In the genomic region with DNA sequence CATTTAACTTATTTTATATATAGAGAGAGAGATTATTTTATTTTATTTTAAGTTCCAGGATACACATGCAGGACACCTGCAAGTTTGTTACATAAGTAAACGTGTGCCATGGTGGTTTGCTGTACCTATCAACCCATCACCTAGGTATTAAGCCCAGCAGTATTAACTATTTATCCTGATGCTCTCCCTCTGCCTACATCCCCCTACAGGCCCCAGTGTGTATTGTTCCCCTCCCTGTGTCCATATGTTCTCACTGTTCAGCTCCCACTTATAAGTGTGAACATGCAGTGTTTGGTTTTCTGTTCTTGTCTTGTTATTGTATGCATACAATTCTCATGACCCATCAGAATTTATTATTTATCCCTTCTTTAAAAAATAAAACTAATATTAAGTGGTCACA, we compare ENCODE assay signal across 16 cellular contexts. TPM values are rescaled to one million over a fixed set of nuclear protein-coding genes. Genes with fewer than 3 reads are reported as not detected.
DNase-seq lines count a peak whose midpoint lies in the region; ATAC-seq and TF ChIP-seq lines count a peak whose summit lies in the region.
"Had no signal": no experiment of that assay in that cellular context is flagged by ENCODE, and none has a peak within 500 bp of the region (broad histone marks: within the 10 kb centered on the region; RNA-seq: fewer than 3 reads in every experiment).

No MANE protein-coding gene starts in this region.

- DNase-seq in activated CD4-positive, alpha-beta T cell treated with anti-CD3 and anti-CD28 coated beads for 48 hours: no peak
- DNase-seq in NCI-H774 (lab: John Stamatoyannopoulos, UW): no peak
- no peak for DNase-seq in omental fat pad (ENCODE audit: low spot score)
- no peak for DNase-seq in left colon
- DNase-seq: activated CD4-positive, alpha-beta T cell treated with anti-CD3 and anti-CD28 coated beads, Interleukin-2, amount 50 U/mL, for 48 hours; AML-193; dermis blood vessel endothelial cell; foreskin fibroblast; NCI-H2107; stimulated activated naive CD8-positive, alpha-beta T cell treated with anti-CD3 and anti-CD28 coated beads, Interleukin-15, amount 100 ng/mL, for 72 hours had no signal

- TF ChIP-seq CTCF in C4-2B (conservative IDR thresholded peaks at IDR 0.05): peak; percentile 26
- peak; percentile 40; the same call in 1 of the 2 replicates for TF ChIP-seq CTCF in VCaP (conservative IDR thresholded peaks at IDR 0.05)
- TF ChIP-seq CTCF in omental fat pad (IDR thresholded peaks at IDR 0.05): no peak

- intact Hi-C loops in left colon (cut with DNase I, micrococcal nuclease): no loop called here

- ATAC-seq in GM19351 (IDR thresholded peaks at IDR 0.05; ENCODE audit: unreplicated experiment): peak; percentile 71
- peak; percentile 85 for ATAC-seq in HG03159 (IDR thresholded peaks at IDR 0.05; ENCODE audit: unreplicated experiment)
- no peak for ATAC-seq in omental fat pad (ENCODE audit: low FRiP score)
- ATAC-seq in left colon: no peak
- ATAC-seq: stimulated activated naive CD8-positive, alpha-beta T cell treated with anti-CD3 and anti-CD28 coated beads, Interleukin-15, amount 100 ng/mL, for 72 hours had no signal

- H3K27ac ChIP-seq in C4-2B (no peak overlapping the region), VCaP (no peak overlapping the region)
- H3K27ac ChIP-seq: neutrophil, SJSA1 had no signal

RNA-seq across cellular contexts. Expression of a gene that starts 34.6 kb away (rescaled TPM):
- total RNA-seq in omental fat pad: under 1 TPM in 2 of 4 donors, not detected in 2; 0.24 to 0.31 TPM
- 1 to 10 TPM in 1 of 2 donors, under 1 TPM in 1; 0.31 to 1.0 TPM for total RNA-seq in left colon

Comparison
In these comparisons a context has a peak if more than half of its experiments do, and no peak if none do; other contexts are left out.
1. CTCF ChIP-seq: peak in C4-2B (single experiment) and VCaP (single experiment); none in omental fat pad (0 of 3).
2. ATAC-seq: peak in GM19351 (single experiment) and HG03159 (single experiment); none in omental fat pad (single experiment) and left colon (single experiment).